Comparison of ENCODE assay signal across 11 cellular contexts in genomic region chr10:49362596-49363260, GRCh38. TPM values are rescaled to one million over a fixed set of nuclear protein-coding genes. Genes with fewer than 3 reads are reported as not detected.
DNase-seq lines count a peak whose midpoint lies in the region; ATAC-seq and TF ChIP-seq lines count a peak whose summit lies in the region.
"Had no signal": no experiment of that assay in that cellular context is flagged by ENCODE, and none has a peak within 500 bp of the region (broad histone marks: within the 10 kb centered on the region; RNA-seq: fewer than 3 reads in every experiment).

No MANE protein-coding gene starts in this region.

- H3K27ac ChIP-seq in upper lobe of right lung = no peak overlapping the region

- no peaks in the 10 kb centered on the region for H3K27me3 ChIP-seq in upper lobe of right lung

- ATAC-seq in HG02981 (IDR thresholded peaks at IDR 0.05; ENCODE audit: unreplicated experiment) = peak; percentile 84
- peak; percentile 57 for ATAC-seq in upper lobe of right lung
- ATAC-seq in esophagus mucosa = no peak
- no peak for ATAC-seq in omental fat pad (ENCODE audit: low FRiP score)

- H3K4me1 ChIP-seq in upper lobe of right lung = peaks cover 25% of the 10 kb centered on the region

- H3K4me3 ChIP-seq in upper lobe of right lung = no peak overlapping the region

- no peak for TF ChIP-seq CTCF in upper lobe of right lung (IDR thresholded peaks at IDR 0.05)
- no peak for TF ChIP-seq CTCF in omental fat pad (IDR thresholded peaks at IDR 0.05)

- no peaks in the 10 kb centered on the region for H3K36me3 ChIP-seq in upper lobe of right lung

- DNase-seq in activated CD8-positive, alpha-beta memory T cell treated with anti-CD3 and anti-CD28 coated beads for 24 hours = peak; percentile 41
- DNase-seq in activated CD8-positive, alpha-beta memory T cell treated with anti-CD3 and anti-CD28 coated beads, Interleukin-2, amount 50 U/mL, for 4 hours = no peak
- DNase-seq in SIG-M5 treated with dmso at 0.1 percent for 504 hours (lab: John Stamatoyannopoulos, UW; ENCODE audit: unreplicated experiment) = peak; percentile 77
- no peak for DNase-seq in upper lobe of right lung
- DNase-seq in stimulated activated CD4-positive, alpha-beta T cell treated with anti-CD3 and anti-CD28 coated beads, Interleukin-12 subunit alpha, Interleukin-12 subunit beta, amount 100 ng/mL, for 4 hours = no peak
- DNase-seq in omental fat pad (ENCODE audit: low spot score) = no peak
- DNase-seq: foreskin fibroblast, retina, Right ventricle myocardium superior had no signal

- intact Hi-C loops in upper lobe of right lung (cut with DNase I) = no loop called here

- no peaks in the 10 kb centered on the region for H3K9me3 ChIP-seq in upper lobe of right lung

RNA-seq across cellular contexts. Expression of gene DRGX, which starts 33.2 kb away (rescaled TPM):
- total RNA-seq in upper lobe of right lung (not detected), esophagus mucosa (not detected), omental fat pad (not detected)
- total RNA-seq: Right ventricle myocardium superior had no signal

Comparison
In these comparisons a context has a peak if more than half of its experiments do, and no peak if none do; other contexts are left out.
1. DNase-seq: peak in activated CD8-positive, alpha-beta memory T cell treated with anti-CD3 and anti-CD28 coated beads for 24 hours (single experiment) and SIG-M5 treated with dmso at 0.1 percent for 504 hours (single experiment); none in activated CD8-positive, alpha-beta memory T cell treated with anti-CD3 and anti-CD28 coated beads, Interleukin-2, amount 50 U/mL, for 4 hours (single experiment), upper lobe of right lung (single experiment), stimulated activated CD4-positive, alpha-beta T cell treated with anti-CD3 and anti-CD28 coated beads, Interleukin-12 subunit alpha, Interleukin-12 subunit beta, amount 100 ng/mL, for 4 hours (single experiment) and omental fat pad (single experiment).
2. ATAC-seq: peak in HG02981 (single experiment) and upper lobe of right lung (single experiment); none in esophagus mucosa (single experiment) and omental fat pad (single experiment).